9 cellular contexts compared by ENCODE assay signal in the genomic region with DNA sequence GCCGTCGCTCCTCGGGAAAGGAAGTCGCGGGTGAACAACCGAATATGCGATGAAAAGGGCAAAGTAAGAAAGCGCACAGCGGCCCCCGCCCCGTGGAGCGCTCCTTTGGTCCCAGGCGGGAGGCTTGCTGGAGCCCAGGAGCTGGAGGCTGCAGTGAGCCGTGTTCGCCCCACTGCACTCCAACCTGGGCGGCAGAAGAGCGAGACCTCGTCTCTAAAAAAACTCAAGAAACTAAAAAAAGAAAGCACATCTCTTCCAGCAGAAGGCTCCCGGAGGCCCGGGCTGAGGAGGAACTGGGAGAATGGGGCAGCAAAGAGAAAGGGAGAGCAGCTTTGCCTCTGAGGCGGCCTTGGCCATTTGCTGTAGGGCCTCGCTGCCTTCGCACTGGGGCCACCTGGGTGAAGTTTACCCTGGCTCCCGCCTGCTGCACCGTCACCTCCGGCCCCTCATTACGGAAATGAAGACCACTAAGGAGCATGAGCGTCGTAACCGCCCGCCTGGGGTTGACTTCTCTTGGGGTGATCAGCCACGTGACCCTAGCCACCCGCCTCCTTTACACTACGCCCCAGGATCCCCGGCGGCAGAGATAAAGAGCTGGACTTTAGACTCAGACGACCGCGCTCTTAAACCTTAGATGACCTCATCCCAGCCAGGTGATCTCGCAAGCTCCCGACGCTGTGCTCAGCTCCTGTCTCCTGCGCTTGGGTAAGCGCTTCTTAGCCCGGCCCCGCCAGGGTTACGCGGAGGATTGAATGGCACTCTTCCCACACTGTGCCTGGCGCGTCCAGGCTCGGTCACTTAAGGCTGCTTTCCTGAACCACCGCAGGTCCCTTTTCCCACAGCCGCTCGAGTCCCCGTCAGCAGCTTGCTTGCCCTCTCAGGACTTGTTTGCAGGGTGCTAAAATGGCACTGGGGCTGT.
A peak's percentile ranks its signal among the peaks of the same experiment; 100 is the strongest.
DNase-seq lines count a peak whose midpoint lies in the region; ATAC-seq and TF ChIP-seq lines count a peak whose summit lies in the region.
"Had no signal": no experiment of that assay in that cellular context is flagged by ENCODE, and none has a peak within 500 bp of the region (broad histone marks: within the 10 kb centered on the region; RNA-seq: fewer than 3 reads in every experiment).

No MANE protein-coding gene starts in this region.

- no peak overlapping the region for H2BK5ac ChIP-seq in IMR-90 (ENCODE audit: low read depth, low read length, poor library complexity, severe bottlenecking)

- no peaks in the 10 kb centered on the region for H3K9me1 ChIP-seq in IMR-90 (ENCODE audit: insufficient read depth, low read length)

- no peak for DNase-seq in CD14-positive monocyte (ENCODE audit: low spot score)
- DNase-seq in IMR-90: peak; percentile 12
- peak; percentile 88 to 93 (median 91) for DNase-seq in body of pancreas
- DNase-seq in kidney epithelial cell (ENCODE audit: low read depth): peak; percentile 26
- DNase-seq in stimulated activated CD8-positive, alpha-beta memory T cell treated with anti-CD3 and anti-CD28 coated beads, Interleukin-15, amount 100 ng/mL, for 1 hour (ENCODE audit: low read depth): peak; percentile 3
- DNase-seq in NCI-H2196 treated with DMSO at 0.1 percent for 48 hours (lab: John Stamatoyannopoulos, UW; ENCODE audit: unreplicated experiment): no peak
- no peak for DNase-seq in DMS79 treated with DMSO at 0.1 percent for 48 hours (lab: John Stamatoyannopoulos, UW)

- no peak overlapping the region for H3K9ac ChIP-seq in IMR-90 (ENCODE audit: low read depth, low read length)

- H3K4me1 Mint-ChIP-seq in CD14-positive monocyte: peaks cover 23% of the 10 kb centered on the region

- H2AK5ac ChIP-seq in IMR-90 (ENCODE audit: low read depth, low read length): no peak overlapping the region

- H3K27ac ChIP-seq in IMR-90 (ENCODE audit: insufficient read depth, low read length): no peak overlapping the region
- peak overlapping the region; percentile 39 to 91 (median 90) for H3K27ac ChIP-seq in body of pancreas

- H2BK15ac ChIP-seq in IMR-90 (ENCODE audit: low read depth, low read length): no peak overlapping the region

- no peak overlapping the region for H2BK120ac ChIP-seq in IMR-90 (ENCODE audit: low read depth, low read length)

- H3K14ac ChIP-seq in IMR-90 (replicated peaks; ENCODE audit: low read depth, low read length): no peak overlapping the region

- peak overlapping the region; percentile 94 to 100 for H3K4me3 Mint-ChIP-seq in CD14-positive monocyte

- H3K36me3 Mint-ChIP-seq in CD14-positive monocyte: peaks cover 0 to 3% of the 10 kb centered on the region in 2 donors

- H3K36me3 ChIP-seq in IMR-90 (ENCODE audit: control insufficient read depth, insufficient read depth, low read length) (no peaks in the 10 kb centered on the region), body of pancreas (replicated peaks in 1 of 2; ENCODE audit: insufficient read depth in 1 of 2, low read depth in 2 of 2) (no peaks in the 10 kb centered on the region), kidney epithelial cell (ENCODE audit: control insufficient read depth, insufficient read depth, low read length) (no peaks in the 10 kb centered on the region)

- in situ Hi-C loops in IMR-90 (cut with MboI; ENCODE audit: low sequenced_read_pairs): no loop called here

- no peak for TF ChIP-seq RAD21 in IMR-90 (IDR thresholded peaks at IDR 0.05; ENCODE audit: low read length)

- dilution Hi-C loops in IMR-90 (cut with HindIII; ENCODE audit: low sequenced_read_pairs, unreplicated experiment): no loop called here

- intact Hi-C loops in CD14-positive monocyte (cut with micrococcal nuclease): loop anchor here in 1 of 2 donors (10.0 kb wide), 1 partner anchor 182 kb away; no protein-coding TSS in a partner anchor
- intact Hi-C loops in IMR-90 (cut with micrococcal nuclease): no loop called here
- intact Hi-C loops in body of pancreas (cut with DNase I): no loop called here

- WGBS in IMR-90 (ENCODE audit: extremely low coverage in 2 of 2, insufficient read length in 1 of 2), 2 experiments: 23% methylated on average over 14 of the region's 55 CpGs; no CpG with 5 or more reads in 1 of the 2 experiments
- WGBS in body of pancreas, 2 donors: 17 to 60% methylated on average over 30 to 54 of the region's 55 CpGs

- CTCF ChIA-PET in IMR-90 (lab: Yijun Ruan, JAX): no interaction called here

- H3K27me3 ChIP-seq in IMR-90 (ENCODE audit: control insufficient read depth, insufficient read depth, low read length) (peaks cover 5% of the 10 kb centered on the region), body of pancreas (no peaks in the 10 kb centered on the region), kidney epithelial cell (ENCODE audit: control insufficient read depth, insufficient read depth, low read length) (peaks cover 3% of the 10 kb centered on the region)

- H2BK20ac ChIP-seq in IMR-90 (ENCODE audit: low read depth, low read length): no peak overlapping the region

- no peaks in the 10 kb centered on the region for H4K20me1 ChIP-seq in IMR-90 (ENCODE audit: insufficient read depth, low read length)

- no peak for TF ChIP-seq CTCF in CD14-positive monocyte (IDR thresholded peaks at IDR 0.05)
- TF ChIP-seq CTCF in IMR-90 (conservative IDR thresholded peaks at IDR 0.05; ENCODE audit: low read depth, low read length): no peak
- no peak for TF ChIP-seq CTCF in body of pancreas (IDR thresholded peaks at IDR 0.05)
- TF ChIP-seq CTCF in kidney epithelial cell (IDR thresholded peaks at IDR 0.05; ENCODE audit: insufficient read depth, low read length, poor library complexity, severe bottlenecking): no peak

- ATAC-seq in GM19324 (IDR thresholded peaks at IDR 0.05; ENCODE audit: low FRiP score, unreplicated experiment) (peak; percentile 88), IMR-90 (ENCODE audit: low read depth) (peak; percentile 25; the same call in 1 of the 2 replicates), body of pancreas (peak; percentile 90)
- ATAC-seq: HCT116 had no signal

- TF ChIP-seq POLR2A in IMR-90 (IDR thresholded peaks at IDR 0.05; ENCODE audit: low read depth, low read length): no peak
- peak in 2 of 3 donors; percentile 89 to 90 for TF ChIP-seq POLR2A in body of pancreas (IDR thresholded peaks at IDR 0.05)

- no peak overlapping the region for H4K91ac ChIP-seq in IMR-90 (ENCODE audit: insufficient read depth, low read depth, low read length)

- POLR2A ChIA-PET in IMR-90 (lab: Charles Lee; ENCODE audit: unreplicated experiment): no interaction called here

- peak overlapping the region; percentile 15 for H2AK9ac ChIP-seq in IMR-90 (replicated peaks; ENCODE audit: low read depth, low read length, poor library complexity)

- H3K18ac ChIP-seq in IMR-90 (ENCODE audit: low read depth, low read length): no peak overlapping the region

- H4K5ac ChIP-seq in IMR-90 (ENCODE audit: low read depth, low read length): no peak overlapping the region

- H3K9me3 Mint-ChIP-seq in CD14-positive monocyte: peaks cover 5 to 15% (median 9%) of the 10 kb centered on the region in 7 donors

- H3K4me3 ChIP-seq in IMR-90 (ENCODE audit: insufficient read depth, low read depth, low read length) (no peak overlapping the region), body of pancreas (no peak overlapping the region), kidney epithelial cell (ENCODE audit: low read depth, low read length) (peak overlapping the region; percentile 16)

- no peak overlapping the region for H3K23ac ChIP-seq in IMR-90 (ENCODE audit: low read depth, low read length)

- no TSS peak for BruUV-seq in IMR-90 (replicated peaks; lab: Mats Ljungman, UMichigan)

- no peak overlapping the region for H4K8ac ChIP-seq in IMR-90 (ENCODE audit: low read depth in 2 of 2, low read length in 2 of 2)

- no peaks in the 10 kb centered on the region for H3K4me1 ChIP-seq in IMR-90 (ENCODE audit: control insufficient read depth, insufficient read depth, low read length)
- H3K4me1 ChIP-seq in body of pancreas: peaks cover 43% of the 10 kb centered on the region

- H2AFZ ChIP-seq in IMR-90 (replicated peaks; ENCODE audit: low read length, poor library complexity): peak overlapping the region; percentile 78

- H3K9me3 ChIP-seq in IMR-90 (ENCODE audit: control insufficient read depth, insufficient read depth, low read length) (peaks cover 4% of the 10 kb centered on the region; the same call in 1 of the 2 replicates), body of pancreas (no peaks in the 10 kb centered on the region)

- H3K27me3 Mint-ChIP-seq in CD14-positive monocyte (ENCODE audit: low read depth in 3 of 3): peaks cover 17 to 29% (median 28%) of the 10 kb centered on the region in 3 donors

- H3K4ac ChIP-seq in IMR-90 (ENCODE audit: low read depth, low read length): no peak overlapping the region

- H3K27ac Mint-ChIP-seq in CD14-positive monocyte: peak overlapping the region in 5 of 7 donors; percentile 5 to 91 (median 67)

- no peak overlapping the region for H3K56ac ChIP-seq in IMR-90 (ENCODE audit: extremely low read depth, insufficient read depth, low read length)

- no peak overlapping the region for H3K4me2 ChIP-seq in IMR-90 (ENCODE audit: low read depth, low read length)

- H3K79me1 ChIP-seq in IMR-90 (ENCODE audit: low read depth in 1 of 2, low read length in 2 of 2): no peaks in the 10 kb centered on the region

TF ChIP-seq in IMR-90, 13 proteins besides CTCF, POLR2A, EP300 and RAD21 (continues in another document):
- no peak for TF ChIP-seq CHD1 (IDR thresholded peaks at IDR 0.05; ENCODE audit: low read depth, low read length)
- TF ChIP-seq RCOR1 (IDR thresholded peaks at IDR 0.05; ENCODE audit: insufficient replicate concordance, low read length): no peak
- no peak for TF ChIP-seq RFX5 (IDR thresholded peaks at IDR 0.05; ENCODE audit: low read depth, low read length)
- no peak for TF ChIP-seq BHLHE40 (IDR thresholded peaks at IDR 0.05; ENCODE audit: low read depth, low read length)
- TF ChIP-seq, protein P1, sequence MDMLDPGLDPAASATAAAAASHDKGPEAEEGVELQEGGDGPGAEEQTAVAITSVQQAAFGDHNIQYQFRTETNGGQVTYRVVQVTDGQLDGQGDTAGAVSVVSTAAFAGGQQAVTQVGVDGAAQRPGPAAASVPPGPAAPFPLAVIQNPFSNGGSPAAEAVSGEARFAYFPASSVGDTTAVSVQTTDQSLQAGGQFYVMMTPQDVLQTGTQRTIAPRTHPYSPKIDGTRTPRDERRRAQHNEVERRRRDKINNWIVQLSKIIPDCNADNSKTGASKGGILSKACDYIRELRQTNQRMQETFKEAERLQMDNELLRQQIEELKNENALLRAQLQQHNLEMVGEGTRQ (IDR thresholded peaks at IDR 0.05; ENCODE audit: low read depth, low read length): no peak
- no peak for TF ChIP-seq NFE2L2 (IDR thresholded peaks at IDR 0.05; ENCODE audit: low read depth, low read length)
- TF ChIP-seq MAFK (IDR thresholded peaks at IDR 0.05; ENCODE audit: low read depth, low read length): no peak
- no peak for TF ChIP-seq MAZ (IDR thresholded peaks at IDR 0.05; ENCODE audit: borderline replicate concordance, low read depth, low read length)
- no peak for TF ChIP-seq CEBPB (IDR thresholded peaks at IDR 0.05; ENCODE audit: low read depth, low read length)
- TF ChIP-seq FOS (IDR thresholded peaks at IDR 0.05; ENCODE audit: low read depth, low read length): no peak

Comparison
In these comparisons a context has a peak if more than half of its experiments do, and no peak if none do; other contexts are left out.
1. DNase-seq: peak in IMR-90 (single experiment), body of pancreas (4 of 4), kidney epithelial cell (single experiment) and stimulated activated CD8-positive, alpha-beta memory T cell treated with anti-CD3 and anti-CD28 coated beads, Interleukin-15, amount 100 ng/mL, for 1 hour (single experiment); none in CD14-positive monocyte (single experiment), NCI-H2196 treated with DMSO at 0.1 percent for 48 hours (single experiment) and DMS79 treated with DMSO at 0.1 percent for 48 hours (single experiment).
2. ATAC-seq: peak in every context shown above with its lines; median percentile 90 in body of pancreas; 88 in GM19324; 25 in IMR-90.